Comparison of ENCODE assay signal across 20 cellular contexts in the genomic region with DNA sequence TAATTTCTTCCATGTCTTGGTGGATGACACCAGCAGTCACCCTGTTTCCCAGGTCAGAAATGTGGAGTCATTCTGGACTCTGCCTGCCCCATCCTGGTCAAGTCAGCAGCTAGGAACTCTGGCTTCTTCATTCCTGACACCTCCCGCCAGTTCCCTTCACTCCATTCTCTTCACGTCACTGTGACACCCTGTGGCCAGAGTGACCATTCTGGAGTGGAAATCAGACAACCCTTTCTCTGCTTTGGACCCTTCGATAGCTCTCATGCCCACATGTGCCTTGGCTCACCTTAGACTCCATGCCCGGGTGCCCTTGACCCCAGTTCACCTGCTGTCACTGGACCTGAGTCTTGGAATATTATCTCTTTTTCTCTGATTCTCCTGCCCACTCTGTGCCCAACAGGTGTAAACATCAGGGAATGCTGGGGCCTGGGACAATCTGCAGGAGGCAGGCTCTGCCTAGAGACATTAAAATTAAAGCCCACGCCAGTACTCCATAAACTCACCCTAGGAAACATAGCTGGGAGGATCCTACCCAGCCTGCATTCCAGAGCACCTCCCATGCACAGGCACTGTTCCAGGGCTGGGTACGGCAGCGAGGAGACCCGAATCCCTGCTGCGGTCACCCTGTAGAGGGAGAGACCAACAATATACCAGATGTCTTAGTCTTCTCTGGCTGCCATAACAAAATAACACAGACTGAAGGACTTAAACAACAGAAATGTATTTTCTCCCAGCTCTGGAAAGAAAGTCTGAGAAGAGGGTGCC.
"Had no signal": no experiment of that assay in that cellular context is flagged by ENCODE, and none has a peak within 500 bp of the region (broad histone marks: within the 10 kb centered on the region; RNA-seq: fewer than 3 reads in every experiment).

No MANE protein-coding gene starts in this region.

- ATAC-seq: activated T-cell treated with anti-CD3 and anti-CD28 coated beads, Interleukin-2, amount 50 U/mL, for 4 hours; effector memory CD8-positive, alpha-beta T cell; left cardiac atrium; mucosa of descending colon; naive thymus-derived CD8-positive, alpha-beta T cell had no signal

- H3K4me3 ChIP-seq: mucosa of descending colon, testis, vagina had no signal

- H3K9ac ChIP-seq: SK-N-SH had no signal

- H3K27ac ChIP-seq: epithelial cell of prostate, testis, vagina had no signal

- H3K9me3 Mint-ChIP-seq: activated CD4-positive, alpha-beta memory T cell treated with anti-CD3 and anti-CD28 coated beads for 36 hours; activated T-cell treated with anti-CD3 and anti-CD28 coated beads, Interleukin-2, amount 50 U/mL, for 4 hours; dendritic cell treated with granulocyte-macrophage colony-stimulating factor and Interleukin-4, amounts not matched to agents 40 ng/mL and 50 ng/mL, for 4 days; effector memory CD8-positive, alpha-beta T cell; immature natural killer cell; stimulated activated naive CD8-positive, alpha-beta T cell treated with anti-CD3 and anti-CD28 coated beads, Interleukin-15, Interleukin-2, amounts not matched to agents 100 ng/mL and 50 ng/mL, for 24 hours had no signal

- H3K4me1 Mint-ChIP-seq: immature natural killer cell; naive thymus-derived CD8-positive, alpha-beta T cell had no signal

- FAIRE-seq: frontal cortex had no signal

- H3K36me3 ChIP-seq: vagina had no signal

- H3K4me3 Mint-ChIP-seq: activated CD4-positive, alpha-beta memory T cell treated with anti-CD3 and anti-CD28 coated beads for 36 hours; activated T-cell treated with anti-CD3 and anti-CD28 coated beads, Interleukin-2, amount 50 U/mL, for 4 hours; dendritic cell treated with granulocyte-macrophage colony-stimulating factor and Interleukin-4, amounts not matched to agents 40 ng/mL and 50 ng/mL, for 4 days; effector memory CD8-positive, alpha-beta T cell; immature natural killer cell; naive thymus-derived CD8-positive, alpha-beta T cell; stimulated activated naive CD8-positive, alpha-beta T cell treated with anti-CD3 and anti-CD28 coated beads, Interleukin-15, Interleukin-2, amounts not matched to agents 100 ng/mL and 50 ng/mL, for 24 hours had no signal

- H3K9me3 ChIP-seq: mucosa of descending colon, SK-N-SH, testis, vagina had no signal

- DNase-seq: activated CD4-positive, alpha-beta memory T cell treated with anti-CD3 and anti-CD28 coated beads for 36 hours; activated CD4-positive, alpha-beta T cell treated with anti-CD3 and anti-CD28 coated beads for 1 hour; activated gamma-delta T cell treated with Interleukin-2 at 50 U/mL for 16 hours; activated T-cell treated with anti-CD3 and anti-CD28 coated beads, Interleukin-2, amount 50 U/mL, for 4 hours; cerebellar nuclear complex; effector memory CD8-positive, alpha-beta T cell; immature natural killer cell; left cardiac atrium; mucosa of descending colon; nucleus accumbens; SK-N-SH; T-helper 1 cell; T1000; testis had no signal

- H3K4me2 ChIP-seq: SK-N-SH had no signal

- H3K36me3 Mint-ChIP-seq: activated CD4-positive, alpha-beta memory T cell treated with anti-CD3 and anti-CD28 coated beads for 36 hours; immature natural killer cell; naive thymus-derived CD8-positive, alpha-beta T cell had no signal

- H3K27me3 ChIP-seq: testis, vagina had no signal

- H3K27ac Mint-ChIP-seq: activated CD4-positive, alpha-beta memory T cell treated with anti-CD3 and anti-CD28 coated beads for 36 hours; dendritic cell treated with granulocyte-macrophage colony-stimulating factor and Interleukin-4, amounts not matched to agents 40 ng/mL and 50 ng/mL, for 4 days; effector memory CD8-positive, alpha-beta T cell; immature natural killer cell; naive thymus-derived CD8-positive, alpha-beta T cell; stimulated activated naive CD8-positive, alpha-beta T cell treated with anti-CD3 and anti-CD28 coated beads, Interleukin-15, Interleukin-2, amounts not matched to agents 100 ng/mL and 50 ng/mL, for 24 hours had no signal
